ENCODE assay signal across 25 cellular contexts in genomic region chr22:39227542-39228272, GRCh38. TPM values are rescaled to one million over a fixed set of nuclear protein-coding genes. Genes with fewer than 3 reads are reported as not detected.
DNase-seq lines count a peak whose midpoint lies in the region; ATAC-seq, FAIRE-seq and TF ChIP-seq lines count a peak whose summit lies in the region.
"Had no signal": no experiment of that assay in that cellular context is flagged by ENCODE, and none has a peak within 500 bp of the region (broad histone marks: within the 10 kb centered on the region; RNA-seq: fewer than 3 reads in every experiment).

No MANE protein-coding gene starts in this region.

- BruUV-seq in Panc1 (replicated peaks; lab: Mats Ljungman, UMichigan) = no TSS peak

- H3K4me3 ChIP-seq in Panc1 (ENCODE audit: low read depth in 2 of 2, low read length in 2 of 2) (no peak overlapping the region), kidney (ENCODE audit: low read length in 2 of 2) (no peak overlapping the region), psoas muscle (no peak overlapping the region)
- H3K4me3 ChIP-seq: HAP-1 had no signal

- H3K36me3 ChIP-seq in Panc1 (ENCODE audit: control insufficient read depth, insufficient read depth, low read length) = no peaks in the 10 kb centered on the region; the same call in 1 of the 2 replicates
- H3K36me3 ChIP-seq in kidney (ENCODE audit: control insufficient read depth in 1 of 2, insufficient read depth in 2 of 2, low read length in 2 of 2) = peaks cover 18 to 38% of the 10 kb centered on the region in 2 donors
- H3K36me3 ChIP-seq in psoas muscle (ENCODE audit: insufficient read depth in 1 of 2, low read depth in 1 of 2) = peaks cover 0 to 48% of the 10 kb centered on the region in 2 donors
- H3K36me3 ChIP-seq: BE2C, HAP-1 had no signal

- TF ChIP-seq CTCF in Panc1 (IDR thresholded peaks at IDR 0.05) (no peak), WTC11 (IDR thresholded peaks at IDR 0.05) (no peak), kidney (IDR thresholded peaks at IDR 0.05; ENCODE audit: borderline replicate concordance, extremely low read depth, insufficient read depth) (no peak), psoas muscle (IDR thresholded peaks at IDR 0.05) (no peak), osteocyte (IDR thresholded peaks at IDR 0.05) (no peak)

- H3K4me3 Mint-ChIP-seq in WTC11 = no peak overlapping the region
- no peak overlapping the region for H3K4me3 Mint-ChIP-seq in osteocyte (ENCODE audit: unreplicated experiment)
- H3K4me3 Mint-ChIP-seq: CD4-positive, CD25-positive, alpha-beta regulatory T cell; CD8-positive, alpha-beta memory T cell; IgD-negative memory B cell had no signal

- peaks cover 13% of the 10 kb centered on the region for H3K27me3 Mint-ChIP-seq in WTC11 (ENCODE audit: low read depth)
- H3K27me3 Mint-ChIP-seq in osteocyte (ENCODE audit: unreplicated experiment) = no peaks in the 10 kb centered on the region

- POLR2A ChIA-PET in Panc1 (lab: Charles Lee) (no interaction called here), WTC11 (lab: Charles Lee) (interaction anchor here (0.9 to 1.3 kb wide), 2 partner anchors 12 to 57 kb away, joined by 3 to 4 read pairs; no protein-coding TSS in a partner anchor)

- DNase-seq in Panc1 (ENCODE audit: low read depth, low spot score) (no peak), WTC11 (ENCODE audit: low spot score) (no peak), kidney (peak; percentile 34), psoas muscle (peak in 1 of 2 donors; percentile 60), osteocyte (ENCODE audit: extremely low spot score, unreplicated experiment) (no peak), HK-2 (ENCODE audit: unreplicated experiment) (no peak), HT-29 (ENCODE audit: low spot score) (no peak)
- DNase-seq: ACHN; BE2C; C1 segment of cervical spinal cord; CD4-positive, CD25-positive, alpha-beta regulatory T cell; CD8-positive, alpha-beta memory T cell; COR-L47; DMS 273 treated with DMSO at 0.1 percent for 48 hours; DMS53; GOT3; KBM-7 had no signal

- intact Hi-C loops in Panc1 (cut with micrococcal nuclease; ENCODE audit: unreplicated experiment) (no loop called here), kidney (cut with DNase I) (no loop called here), psoas muscle (cut with DNase I) (loop anchor here in 1 of 2 donors (5.0 kb wide), 1 partner anchor 40 kb away; no protein-coding TSS in a partner anchor)

- 41 to 60% (median 46%) methylated on average over 12 of the region's 12 CpGs for WGBS in psoas muscle, 3 donors

- H3K36me3 Mint-ChIP-seq in WTC11 (peaks cover 20% of the 10 kb centered on the region), osteocyte (ENCODE audit: unreplicated experiment) (peaks cover 26% of the 10 kb centered on the region)

- no peaks in the 10 kb centered on the region; the same call in 1 of the 2 replicates for H3K4me1 ChIP-seq in Panc1 (ENCODE audit: control insufficient read depth, insufficient read depth, low read length)
- peaks cover 0 to 6% of the 10 kb centered on the region in 2 donors for H3K4me1 ChIP-seq in kidney (ENCODE audit: control insufficient read depth in 1 of 2, insufficient read depth in 1 of 2, low read depth in 1 of 2, low read length in 2 of 2)
- H3K4me1 ChIP-seq in psoas muscle = peaks cover 25% of the 10 kb centered on the region
- H3K4me1 ChIP-seq: BE2C, HAP-1 had no signal

- H3K9me3 Mint-ChIP-seq in WTC11 = no peaks in the 10 kb centered on the region
- no peaks in the 10 kb centered on the region for H3K9me3 Mint-ChIP-seq in osteocyte (ENCODE audit: unreplicated experiment)
- H3K9me3 Mint-ChIP-seq: CD4-positive, CD25-positive, alpha-beta regulatory T cell; CD8-positive, alpha-beta memory T cell; IgD-negative memory B cell had no signal

- peak overlapping the region; percentile 63 for H3K27ac Mint-ChIP-seq in WTC11
- H3K27ac Mint-ChIP-seq in osteocyte (ENCODE audit: unreplicated experiment) = no peak overlapping the region

- no peak for FAIRE-seq in kidney (lab: Jason Lieb, UNC)
- FAIRE-seq: A204.1, G401.6, HepG2, HTR-8/SVneo had no signal

- in situ Hi-C loops in Panc1 (cut with HindIII; ENCODE audit: low pct_unique_long_range_greater_than_20kb, low sequenced_read_pairs) = no loop called here

- no peaks in the 10 kb centered on the region for H3K9me3 ChIP-seq in Panc1 (ENCODE audit: control insufficient read depth, insufficient read depth, low read depth, low read length)
- no peaks in the 10 kb centered on the region for H3K9me3 ChIP-seq in kidney (ENCODE audit: control insufficient read depth in 1 of 2, low read length in 2 of 2)
- H3K9me3 ChIP-seq in psoas muscle = no peaks in the 10 kb centered on the region
- H3K9me3 ChIP-seq: BE2C, HAP-1 had no signal

- no peak overlapping the region for H3K9ac ChIP-seq in kidney (ENCODE audit: low read length in 2 of 2)

- ATAC-seq in Panc1 (no peak), WTC11 (no peak), psoas muscle (peak; percentile 54 to 91 (median 78)), GM19395 (IDR thresholded peaks at IDR 0.05; ENCODE audit: unreplicated experiment) (no peak)
- ATAC-seq: HepG2 had no signal

- CTCF ChIA-PET in Panc1 (lab: Charles Lee) = no interaction called here
- CTCF ChIA-PET in WTC11 (lab: Charles Lee) = interaction anchor here (0.6 to 5.0 kb wide), 5 partner anchors 12 to 83 kb away, joined by 3 to 30 read pairs (median 5); no protein-coding TSS in a partner anchor

- H3K4me1 Mint-ChIP-seq in WTC11 = peaks cover 33% of the 10 kb centered on the region
- peaks cover 8% of the 10 kb centered on the region for H3K4me1 Mint-ChIP-seq in osteocyte (ENCODE audit: unreplicated experiment)

- H3K27me3 ChIP-seq in Panc1 (ENCODE audit: control insufficient read depth, insufficient read depth, low read length) (no peaks in the 10 kb centered on the region), psoas muscle (ENCODE audit: insufficient read depth in 3 of 3, low read length in 2 of 3) (no peaks in the 10 kb centered on the region)
- H3K27me3 ChIP-seq: BE2C had no signal

- peak overlapping the region; percentile 34; the same call in 1 of the 2 replicates for H3K27ac ChIP-seq in Panc1 (ENCODE audit: low read length)
- no peak overlapping the region for H3K27ac ChIP-seq in kidney (ENCODE audit: low read depth in 2 of 2, low read length in 2 of 2)
- peak overlapping the region; percentile 65 for H3K27ac ChIP-seq in psoas muscle
- H3K27ac ChIP-seq: HL-60 had no signal

TF ChIP-seq in WTC11, 78 proteins besides CTCF, POLR2A, EP300 and RAD21:
- TF ChIP-seq NR2C2 (CRISPR knock-in tag; IDR thresholded peaks at IDR 0.05) = no peak
- TF ChIP-seq SMAD3 (CRISPR knock-in tag; IDR thresholded peaks at IDR 0.05; ENCODE audit: borderline replicate concordance) = no peak
- TF ChIP-seq FOXJ3 (CRISPR knock-in tag; IDR thresholded peaks at IDR 0.05; ENCODE audit: borderline replicate concordance) = no peak
- no peak for TF ChIP-seq GRHL2 (CRISPR knock-in tag; IDR thresholded peaks at IDR 0.05; ENCODE audit: insufficient replicate concordance, severe bottlenecking)
- TF ChIP-seq ZBTB21 (CRISPR knock-in tag; IDR thresholded peaks at IDR 0.05; ENCODE audit: borderline replicate concordance) = no peak
- no peak for TF ChIP-seq RELA (CRISPR knock-in tag; IDR thresholded peaks at IDR 0.05; ENCODE audit: borderline replicate concordance)
- TF ChIP-seq ERG (CRISPR knock-in tag; IDR thresholded peaks at IDR 0.05) = no peak
- no peak for TF ChIP-seq AFF4 (CRISPR knock-in tag; IDR thresholded peaks at IDR 0.05; ENCODE audit: borderline replicate concordance)

RNA-seq across cellular contexts. Expression of gene PDGFB, which starts 17.1 kb away (rescaled TPM):
- 78.0 TPM for total RNA-seq in Panc1 (2021; ENCODE audit: unreplicated experiment)
- polyA plus RNA-seq in Panc1 (2012; ENCODE audit: insufficient read length) = 109 TPM
- 6.8 to 9.2 TPM (median 7.7 TPM) in 3 replicates for total RNA-seq in WTC11 (2021)
- 14.2 TPM for total RNA-seq in kidney
- polyA plus RNA-seq in kidney (ENCODE audit: insufficient read depth, low read depth, low replicate concordance) = 10.4 TPM
- 10 to 100 TPM in 3 of 4 donors, 1 to 10 TPM in 1; 7.5 to 16.4 (median 14.0) TPM for total RNA-seq in psoas muscle
- 10 to 100 TPM in 1 of 3 donors, 1 to 10 TPM in 2; 5.2 to 10.1 (median 5.8) TPM for polyA plus RNA-seq in psoas muscle
- 16.8 and 20.0 TPM in 2 replicates for total RNA-seq in osteocyte
- 12.4 and 16.6 TPM in 2 replicates for total RNA-seq in HT-29 (2014; rRNA removed; shearing (Covaris generic))

Comparison
In these comparisons a context has a peak if more than half of its experiments do, and no peak if none do; other contexts are left out.
1. ATAC-seq: peak in psoas muscle (4 of 4); none in Panc1 (single experiment), WTC11 (single experiment) and GM19395 (single experiment).
2. H3K27ac ChIP-seq: peak in Panc1 (single experiment) and psoas muscle (single experiment); none in kidney (0 of 2).